Comparison of ENCODE assay signal across 1 cellular context in the genomic region with DNA sequence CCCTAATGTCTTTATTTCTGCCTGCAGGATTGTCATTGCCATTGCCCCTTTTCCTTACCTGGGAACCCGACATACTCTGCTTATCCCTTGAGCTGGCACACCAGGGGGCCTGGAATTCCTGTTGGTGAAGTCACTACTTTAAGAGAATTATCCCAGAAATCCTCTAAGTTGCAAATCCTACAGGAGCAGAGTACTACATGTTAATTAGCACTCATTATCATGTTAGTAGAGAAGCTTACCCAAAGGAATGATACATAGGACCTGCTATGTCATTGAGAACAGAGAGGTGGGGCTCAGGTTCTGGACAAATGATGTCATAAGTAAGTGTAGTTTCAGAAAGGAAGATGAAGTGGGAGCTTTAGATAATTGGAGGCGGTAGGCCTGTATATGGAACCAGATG.
TF ChIP-seq lines count a peak whose summit lies in the region.

No MANE protein-coding gene starts in this region.

TF ChIP-seq in GM23338, 12 proteins besides CTCF, POLR2A, EP300 and RAD21:
- TF ChIP-seq JUNB (IDR thresholded peaks at IDR 0.05; ENCODE audit: unreplicated experiment) (no peak), CREB1 (CRISPR knock-in tag; IDR thresholded peaks at IDR 0.05; ENCODE audit: low read depth) (peak; percentile 80)
